ENCODE assay signal across 9 cellular contexts in the genomic region with DNA sequence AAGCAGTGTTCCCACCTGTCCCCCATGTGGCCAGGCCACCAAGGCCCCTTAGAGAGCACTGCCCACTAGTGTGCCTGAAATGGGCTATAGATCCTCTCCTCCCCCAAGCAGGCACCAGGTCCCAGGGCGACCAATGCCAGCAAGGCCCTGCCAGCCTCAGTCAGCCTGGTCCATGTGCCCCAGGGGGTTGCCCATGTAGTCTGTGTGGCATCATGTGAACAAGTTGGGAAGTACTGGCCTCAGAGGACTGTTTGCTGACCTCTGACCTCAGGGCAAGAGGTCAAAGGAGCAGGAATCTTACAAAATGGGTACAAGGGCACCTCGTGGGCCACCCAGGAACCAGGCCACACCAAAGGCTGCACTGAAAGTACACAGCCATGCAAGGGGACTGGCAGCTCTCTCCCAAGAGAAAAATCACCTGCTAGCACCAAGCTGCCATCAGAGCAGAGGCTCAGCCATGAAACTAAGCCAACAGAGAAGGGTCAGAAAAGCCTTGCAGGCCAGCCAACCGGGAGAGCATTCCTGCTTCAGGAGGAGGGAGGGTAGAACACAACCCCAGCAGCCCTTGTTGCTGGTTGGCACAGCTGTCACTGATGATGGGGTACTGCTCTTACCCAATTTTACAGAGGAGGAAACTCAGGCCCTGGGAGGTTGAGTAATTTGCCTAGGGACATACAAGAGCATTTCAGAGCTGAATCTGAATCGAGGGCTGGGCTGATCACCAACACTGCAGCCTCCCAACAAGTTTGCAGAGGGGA. TPM values are rescaled to one million over a fixed set of nuclear protein-coding genes. Genes with fewer than 3 reads are reported as not detected.
DNase-seq lines count a peak whose midpoint lies in the region; ATAC-seq and TF ChIP-seq lines count a peak whose summit lies in the region.
"Had no signal": no experiment of that assay in that cellular context is flagged by ENCODE, and none has a peak within 500 bp of the region (broad histone marks: within the 10 kb centered on the region; RNA-seq: fewer than 3 reads in every experiment).

No MANE protein-coding gene starts in this region.

- 35 to 100% methylated on average over 1 to 2 of the region's 4 CpGs for WGBS in esophagus squamous epithelium, 2 donors

- BruUV-seq in PC-3 (replicated peaks; lab: Mats Ljungman, UMichigan) = no TSS peak

- H3K9me3 ChIP-seq in PC-3 (ENCODE audit: low read length) (no peaks in the 10 kb centered on the region), esophagus squamous epithelium (no peaks in the 10 kb centered on the region)

- H3K9me2 ChIP-seq in PC-3 (replicated peaks; ENCODE audit: low read length) = no peaks in the 10 kb centered on the region

- CTCF ChIA-PET in PC-3 (lab: Charles Lee) = no interaction called here

- intact Hi-C loops in activated CD4-positive, alpha-beta T cell treated with anti-CD3 and anti-CD28 coated beads, Interleukin-2, amount 10 ng/mL, durations not matched to agents 24 days and 14 days (cut with micrococcal nuclease) = no loop called here
- intact Hi-C loops in PC-3 (cut with micrococcal nuclease) = no loop called here
- intact Hi-C loops in esophagus squamous epithelium (cut with DNase I) = no loop called here

- no peaks in the 10 kb centered on the region for H3K36me3 Mint-ChIP-seq in activated CD4-positive, alpha-beta T cell treated with anti-CD3 and anti-CD28 coated beads, Interleukin-2, amount 10 ng/mL, durations not matched to agents 24 days and 14 days (ENCODE audit: low read depth)

- ATAC-seq in PC-3 (no peak), HG02973 (IDR thresholded peaks at IDR 0.05; ENCODE audit: unreplicated experiment) (no peak), GM21723 (IDR thresholded peaks at IDR 0.05; ENCODE audit: unreplicated experiment) (no peak)

- H3K9ac ChIP-seq in PC-3 (ENCODE audit: low read length) = no peak overlapping the region

- no peaks in the 10 kb centered on the region for H3K27me3 Mint-ChIP-seq in activated CD4-positive, alpha-beta T cell treated with anti-CD3 and anti-CD28 coated beads, Interleukin-2, amount 10 ng/mL, durations not matched to agents 24 days and 14 days

- TF ChIP-seq CTCF in PC-3 (conservative IDR thresholded peaks at IDR 0.05; ENCODE audit: low read depth, low read length) (no peak), esophagus squamous epithelium (IDR thresholded peaks at IDR 0.05) (no peak)

- DNase-seq in activated CD4-positive, alpha-beta T cell treated with anti-CD3 and anti-CD28 coated beads, Interleukin-2, amount 10 ng/mL, durations not matched to agents 24 days and 14 days = no peak
- DNase-seq in activated CD4-positive, alpha-beta T cell treated with anti-CD3 and anti-CD28 coated beads, Interleukin-2, amount 50 U/mL, for 4 hours = no peak
- peak; percentile 68 for DNase-seq in PC-3
- no peak for DNase-seq in esophagus squamous epithelium (lab: John Stamatoyannopoulos, UW)
- DNase-seq in renal cortical epithelial cell (ENCODE audit: low read depth) = peak; percentile 48
- DNase-seq in GM19240 (ENCODE audit: insufficient read length, low spot score) = no peak
- DNase-seq: effector memory CD4-positive, alpha-beta T cell had no signal

- POLR2A ChIA-PET in PC-3 (lab: Charles Lee; ENCODE audit: unreplicated experiment) = no interaction called here

- H3K4me3 ChIP-seq in PC-3 (ENCODE audit: low read length) (no peak overlapping the region), esophagus squamous epithelium (no peak overlapping the region)

- H2AFZ ChIP-seq in PC-3 (ENCODE audit: low read length) = no peak overlapping the region

- H3K36me3 ChIP-seq in PC-3 (ENCODE audit: low read depth, low read length) (no peaks in the 10 kb centered on the region), esophagus squamous epithelium (no peaks in the 10 kb centered on the region)

- H3K4me1 Mint-ChIP-seq in activated CD4-positive, alpha-beta T cell treated with anti-CD3 and anti-CD28 coated beads, Interleukin-2, amount 10 ng/mL, durations not matched to agents 24 days and 14 days = peaks cover 53% of the 10 kb centered on the region

- H3K79me2 ChIP-seq in PC-3 (ENCODE audit: low read length) = no peaks in the 10 kb centered on the region

- TF ChIP-seq POLR2A in esophagus squamous epithelium (IDR thresholded peaks at IDR 0.05) = no peak

- H4K20me1 ChIP-seq in PC-3 (ENCODE audit: low read length) = no peaks in the 10 kb centered on the region

- no peak overlapping the region for H3K4me3 Mint-ChIP-seq in activated CD4-positive, alpha-beta T cell treated with anti-CD3 and anti-CD28 coated beads, Interleukin-2, amount 10 ng/mL, durations not matched to agents 24 days and 14 days

- peak overlapping the region; percentile 83 for H3K27ac Mint-ChIP-seq in activated CD4-positive, alpha-beta T cell treated with anti-CD3 and anti-CD28 coated beads, Interleukin-2, amount 10 ng/mL, durations not matched to agents 24 days and 14 days

- H3K27ac ChIP-seq in PC-3 (ENCODE audit: low read length) (peak overlapping the region; percentile 47), esophagus squamous epithelium (peak overlapping the region in 3 of 4 donors; percentile 40 to 52 (median 43))

- peaks cover 54% of the 10 kb centered on the region for H3K4me1 ChIP-seq in PC-3 (ENCODE audit: insufficient read depth, low read length)
- peaks cover 16 to 72% (median 41%) of the 10 kb centered on the region in 3 donors for H3K4me1 ChIP-seq in esophagus squamous epithelium

- no peaks in the 10 kb centered on the region for H3K27me3 ChIP-seq in PC-3 (ENCODE audit: low read length)
- peaks cover 0 to 17% (median 0%) of the 10 kb centered on the region in 4 donors for H3K27me3 ChIP-seq in esophagus squamous epithelium

- no peak overlapping the region for H3K4me2 ChIP-seq in PC-3 (ENCODE audit: low read length)

- no peaks in the 10 kb centered on the region for H3K9me3 Mint-ChIP-seq in activated CD4-positive, alpha-beta T cell treated with anti-CD3 and anti-CD28 coated beads, Interleukin-2, amount 10 ng/mL, durations not matched to agents 24 days and 14 days

- no peaks in the 10 kb centered on the region for H3F3A ChIP-seq in PC-3 (ENCODE audit: low read length, unreplicated experiment)

RNA-seq across cellular contexts. Expression of gene FURIN, which starts 5.2 kb away (rescaled TPM):
- 432 TPM in 2 replicates for total RNA-seq in activated CD4-positive, alpha-beta T cell treated with anti-CD3 and anti-CD28 coated beads, Interleukin-2, amount 10 ng/mL, durations not matched to agents 24 days and 14 days
- total RNA-seq in PC-3 (2014; rRNA removed) (39.1 and 44.2 TPM in 2 replicates), esophagus squamous epithelium (10 to 100 TPM; 27.7 to 43.3 (median 38.5) TPM), renal cortical epithelial cell (59.2 and 124 TPM in 2 replicates)

RNA-seq across cellular contexts. Expression of gene FES, which starts 21.2 kb away (rescaled TPM):
- 32.5 and 33.7 TPM in 2 replicates for total RNA-seq in activated CD4-positive, alpha-beta T cell treated with anti-CD3 and anti-CD28 coated beads, Interleukin-2, amount 10 ng/mL, durations not matched to agents 24 days and 14 days
- total RNA-seq in PC-3 (2014; rRNA removed) (2.8 and 11.5 TPM in 2 replicates), esophagus squamous epithelium (10 to 100 TPM in 2 of 4 donors, 1 to 10 TPM in 2; 1.8 to 13.4 (median 9.7) TPM), renal cortical epithelial cell (3.3 and 7.1 TPM in 2 replicates)

RNA-seq across cellular contexts. Expression of gene MAN2A2, which starts 40.0 kb away (rescaled TPM):
- 196 and 206 TPM in 2 replicates for total RNA-seq in activated CD4-positive, alpha-beta T cell treated with anti-CD3 and anti-CD28 coated beads, Interleukin-2, amount 10 ng/mL, durations not matched to agents 24 days and 14 days
- 19.8 and 26.3 TPM in 2 replicates for total RNA-seq in PC-3 (2014; rRNA removed)
- total RNA-seq in esophagus squamous epithelium = 10 to 100 TPM in 3 of 4 donors, 1 to 10 TPM in 1; 9.9 to 25.2 (median 12.1) TPM
- total RNA-seq in renal cortical epithelial cell = 12.0 and 31.3 TPM in 2 replicates

Comparison
In these comparisons a context has a peak if more than half of its experiments do, and no peak if none do; other contexts are left out.
1. DNase-seq: peak in PC-3 (single experiment) and renal cortical epithelial cell (single experiment); none in activated CD4-positive, alpha-beta T cell treated with anti-CD3 and anti-CD28 coated beads, Interleukin-2, amount 10 ng/mL, durations not matched to agents 24 days and 14 days (single experiment), activated CD4-positive, alpha-beta T cell treated with anti-CD3 and anti-CD28 coated beads, Interleukin-2, amount 50 U/mL, for 4 hours (0 of 2), esophagus squamous epithelium (single experiment) and GM19240 (single experiment).